In genomic region chr16:86547286-86547685, GRCh38 we compare ENCODE assay signal across 32 cellular contexts. TPM values are rescaled to one million over a fixed set of nuclear protein-coding genes. Genes with fewer than 3 reads are reported as not detected.
"Had no signal": no experiment of that assay in that cellular context is flagged by ENCODE, and none has a peak within 500 bp of the region (broad histone marks: within the 10 kb centered on the region; RNA-seq: fewer than 3 reads in every experiment).

No MANE protein-coding gene starts in this region.

- H3K4me3 Mint-ChIP-seq: naive thymus-derived CD4-positive, alpha-beta T cell; natural killer cell; nephron; neural progenitor cell; stimulated activated memory B cell treated with anti-CD40 and anti-IgM and Interleukin-4, amounts not matched to agents 10 μg/mL and 1 μg/mL and 100 μg/mL, for 72 hours; stimulated activated naive CD8-positive, alpha-beta T cell treated with anti-CD3 and anti-CD28 coated beads, Interleukin-15, amount 100 ng/mL, for 72 hours had no signal

- H3K4me3 ChIP-seq: neural progenitor cell, pancreas, psoas muscle, right lobe of liver, skin epidermis, smooth muscle cell, spleen, suprapubic skin, testis, tibial artery, transverse colon, upper lobe of left lung, uterus had no signal

- H3K9me3 Mint-ChIP-seq: naive thymus-derived CD4-positive, alpha-beta T cell; natural killer cell; nephron; neural progenitor cell; stimulated activated memory B cell treated with anti-CD40 and anti-IgM and Interleukin-4, amounts not matched to agents 10 μg/mL and 1 μg/mL and 100 μg/mL, for 72 hours; stimulated activated naive CD8-positive, alpha-beta T cell treated with anti-CD3 and anti-CD28 coated beads, Interleukin-15, amount 100 ng/mL, for 72 hours had no signal

- H3K9ac ChIP-seq: neural progenitor cell had no signal

- H3K36me3 ChIP-seq: neural progenitor cell, uterus had no signal

- H3K27ac Mint-ChIP-seq: naive thymus-derived CD4-positive, alpha-beta T cell; natural killer cell; nephron; neural progenitor cell; progenitor cell of endocrine pancreas; stimulated activated memory B cell treated with anti-CD40 and anti-IgM and Interleukin-4, amounts not matched to agents 10 μg/mL and 1 μg/mL and 100 μg/mL, for 72 hours; stimulated activated naive CD8-positive, alpha-beta T cell treated with anti-CD3 and anti-CD28 coated beads, Interleukin-15, amount 100 ng/mL, for 72 hours had no signal

- DNase-seq: naive thymus-derived CD4-positive, alpha-beta T cell; natural killer cell; occipital lobe; pancreas; psoas muscle; right cardiac atrium; right lobe of liver; spleen; stimulated activated CD4-positive, alpha-beta T cell treated with anti-CD3 and anti-CD28 coated beads, Interleukin-12 subunit alpha, Interleukin-12 subunit beta, amount 100 ng/mL, for 4 hours; stimulated activated CD4-positive, alpha-beta T cell treated with anti-CD3 and anti-CD28 coated beads, Interleukin-1b, Interleukin-23, amount 100 ng/mL, for 48 hours; stimulated activated CD4-positive, alpha-beta T cell treated with anti-CD3 and anti-CD28 coated beads, Interleukin-4, amount 100 ng/mL, for 1 hour; stimulated activated CD4-positive, alpha-beta T cell treated with anti-CD3 and anti-CD28 coated beads, Interleukin-4, amount 100 ng/mL, for 4 hours; stimulated activated CD8-positive, alpha-beta memory T cell treated with anti-CD3 and anti-CD28 coated beads, Interleukin-4, amount 100 ng/mL, for 48 hours; stimulated activated naive CD4-positive, alpha-beta T cell; stimulated activated naive CD8-positive, alpha-beta T cell treated with anti-CD3 and anti-CD28 coated beads, Interleukin-15, amount 100 ng/mL, for 72 hours; stimulated activated naive CD8-positive, alpha-beta T cell treated with anti-CD3 and anti-CD28 coated beads, Interleukin-15, Interleukin-2, amounts not matched to agents 100 U/mL and 50 U/mL, for 24 hours; substantia nigra; testis; tibial artery; transverse colon; upper lobe of left lung; uterus had no signal

- H3K27ac ChIP-seq: neural progenitor cell, pancreas, psoas muscle, right lobe of liver, skin epidermis, spleen, suprapubic skin, testis, tibial artery, transverse colon, upper lobe of left lung, uterus had no signal

- H3K4me1 ChIP-seq: neural progenitor cell, pancreas, psoas muscle, right lobe of liver, spleen, suprapubic skin, transverse colon, upper lobe of left lung, uterus had no signal

- H2AFZ ChIP-seq: neural progenitor cell had no signal

- H3K4me1 Mint-ChIP-seq: stimulated activated memory B cell treated with anti-CD40 and anti-IgM and Interleukin-4, amounts not matched to agents 10 μg/mL and 1 μg/mL and 100 μg/mL, for 72 hours had no signal

- H3K9me3 ChIP-seq: pancreas, psoas muscle, right lobe of liver, spleen, suprapubic skin, testis, tibial artery, transverse colon, upper lobe of left lung, uterus had no signal

- H3K36me3 Mint-ChIP-seq: neural progenitor cell had no signal

- H3K27me3 Mint-ChIP-seq: naive thymus-derived CD4-positive, alpha-beta T cell; stimulated activated memory B cell treated with anti-CD40 and anti-IgM and Interleukin-4, amounts not matched to agents 10 μg/mL and 1 μg/mL and 100 μg/mL, for 72 hours; stimulated activated naive CD8-positive, alpha-beta T cell treated with anti-CD3 and anti-CD28 coated beads, Interleukin-15, amount 100 ng/mL, for 72 hours had no signal

- H3K4me2 ChIP-seq: neural progenitor cell, smooth muscle cell had no signal

- ATAC-seq: naive thymus-derived CD4-positive, alpha-beta T cell; natural killer cell; pancreas; psoas muscle; right cardiac atrium; right lobe of liver; stimulated activated memory B cell treated with anti-CD40 and anti-IgM and Interleukin-4, amounts not matched to agents 10 μg/mL and 1 μg/mL and 100 μg/mL, for 72 hours; stimulated activated naive CD8-positive, alpha-beta T cell treated with anti-CD3 and anti-CD28 coated beads, Interleukin-15, amount 100 ng/mL, for 72 hours; stimulated activated naive CD8-positive, alpha-beta T cell treated with anti-CD3 and anti-CD28 coated beads, Interleukin-15, Interleukin-2, amounts not matched to agents 100 U/mL and 50 U/mL, for 24 hours had no signal

- H3K27me3 ChIP-seq: neural progenitor cell, pancreas, right lobe of liver, spleen, suprapubic skin, testis, tibial artery, transverse colon, upper lobe of left lung, uterus had no signal

RNA-seq across cellular contexts. Expression of gene FOXC2, which starts 19.3 kb away (rescaled TPM):
- total RNA-seq: naive thymus-derived CD4-positive, alpha-beta T cell; progenitor cell of endocrine pancreas; spleen had no signal
- polyA plus RNA-seq: naive thymus-derived CD4-positive, alpha-beta T cell; neural cell had no signal

RNA-seq across cellular contexts. Expression of gene FOXL1, which starts 31.1 kb away (rescaled TPM):
- total RNA-seq: naive thymus-derived CD4-positive, alpha-beta T cell; progenitor cell of endocrine pancreas; spleen had no signal
- polyA plus RNA-seq: naive thymus-derived CD4-positive, alpha-beta T cell had no signal

RNA-seq across cellular contexts. Expression of gene FOXF1, which starts 37.0 kb away (rescaled TPM):
- total RNA-seq: naive thymus-derived CD4-positive, alpha-beta T cell; natural killer cell; osteocyte; progenitor cell of endocrine pancreas; renal cortical epithelial cell had no signal
- polyA plus RNA-seq: naive thymus-derived CD4-positive, alpha-beta T cell; neural cell had no signal
